In the genomic region with DNA sequence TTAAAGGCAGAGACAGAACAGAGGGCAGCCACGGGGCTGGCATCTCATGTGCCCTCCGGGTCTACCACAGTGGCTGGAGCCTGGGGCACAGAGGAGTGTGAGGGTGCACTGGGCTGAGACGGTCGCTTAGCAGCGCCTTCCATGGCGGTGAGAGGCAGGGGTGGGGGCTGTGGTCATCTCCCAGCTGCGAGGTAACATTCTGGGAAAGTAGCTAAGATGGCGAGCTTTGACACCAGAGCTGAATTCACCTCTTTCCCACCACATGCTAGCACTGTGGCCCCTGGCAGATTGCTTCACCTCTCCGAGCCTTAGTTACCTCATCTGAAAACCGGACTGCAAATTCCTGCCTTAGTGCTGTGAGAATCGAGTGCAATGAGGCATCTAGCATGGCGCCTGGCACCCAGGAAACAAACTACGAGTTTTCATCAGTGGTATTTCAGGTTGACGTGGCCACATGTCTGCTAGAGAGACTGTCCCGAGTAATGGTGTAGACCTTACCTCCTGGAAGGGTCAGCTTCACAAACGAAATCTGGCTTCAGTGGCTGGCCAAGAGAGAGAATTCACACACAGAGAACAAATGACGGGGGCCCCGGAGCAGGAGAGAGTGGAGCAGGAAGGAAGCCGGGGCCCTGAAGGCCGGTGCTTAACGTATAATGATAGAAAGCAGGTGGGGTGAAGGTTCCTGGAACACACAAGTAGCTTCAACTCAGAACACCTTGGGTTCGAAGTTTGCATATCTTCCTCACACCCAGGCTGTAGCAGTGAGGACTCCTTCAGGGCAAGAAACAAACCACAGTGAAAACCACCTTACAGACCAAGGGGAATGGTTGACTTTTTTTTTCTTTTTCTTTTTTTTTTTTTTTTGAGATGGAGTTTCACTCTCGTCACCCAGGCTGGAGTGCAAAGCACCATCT, we compare ENCODE assay signal across 8 cellular contexts. TPM values are rescaled to one million over a fixed set of nuclear protein-coding genes. Genes with fewer than 3 reads are reported as not detected.
DNase-seq lines count a peak whose midpoint lies in the region; TF ChIP-seq lines count a peak whose summit lies in the region.

No MANE protein-coding gene starts in this region.

- H3K4me1 ChIP-seq in Peyer's patch, result peaks cover 0 to 24% (median 3%) of the 10 kb centered on the region in 4 donors
- peaks cover 78% of the 10 kb centered on the region for H3K4me1 ChIP-seq in effector memory CD4-positive, alpha-beta T cell (ENCODE audit: control insufficient read depth, insufficient read depth, low read length, poor library complexity, severe bottlenecking)

- peaks cover 2% of the 10 kb centered on the region for H3K27me3 Mint-ChIP-seq in HFFc6 (ENCODE audit: insufficient read depth)

- peaks cover 8% of the 10 kb centered on the region for H3K36me3 Mint-ChIP-seq in HFFc6 (ENCODE audit: low read depth)

- peak; percentile 57 for DNase-seq in stimulated activated CD4-positive, alpha-beta T cell treated with anti-CD3 and anti-CD28 coated beads, Interleukin-15, amount 100 ng/mL, for 24 hours
- no peak for DNase-seq in stimulated activated CD4-positive, alpha-beta T cell treated with anti-CD3 and anti-CD28 coated beads, Interleukin-12 subunit alpha, Interleukin-12 subunit beta, amount 100 ng/mL, for 4 hours
- peak in 2 of 3 donors; percentile 76 to 80 for DNase-seq in Peyer's patch
- DNase-seq in effector memory CD4-positive, alpha-beta T cell, result no peak
- DNase-seq in SKM-1 treated with dmso at 0.1 percent for 144 hours (lab: John Stamatoyannopoulos, UW; ENCODE audit: unreplicated experiment), result no peak
- no peak for DNase-seq in HFFc6
- DNase-seq in coronary artery (ENCODE audit: low spot score), result no peak
- DNase-seq in caudate nucleus (lab: John Stamatoyannopoulos, UW), result no peak

- no peak for TF ChIP-seq CTCF in Peyer's patch (IDR thresholded peaks at IDR 0.05)
- no peak for TF ChIP-seq CTCF in HFFc6 (IDR thresholded peaks at IDR 0.05)
- no peak for TF ChIP-seq CTCF in coronary artery (IDR thresholded peaks at IDR 0.05)

- no peaks in the 10 kb centered on the region for H3K27me3 ChIP-seq in Peyer's patch
- no peaks in the 10 kb centered on the region for H3K27me3 ChIP-seq in effector memory CD4-positive, alpha-beta T cell (replicated peaks; ENCODE audit: control insufficient read depth, insufficient read depth, low read length, poor library complexity, severe bottlenecking)

- H3K36me3 ChIP-seq in Peyer's patch, result no peaks in the 10 kb centered on the region
- H3K36me3 ChIP-seq in effector memory CD4-positive, alpha-beta T cell (ENCODE audit: control insufficient read depth, insufficient read depth, low read length), result no peaks in the 10 kb centered on the region

- no peaks in the 10 kb centered on the region for H3K9me3 Mint-ChIP-seq in HFFc6

- H3K27ac Mint-ChIP-seq in HFFc6, result no peak overlapping the region

- H3K9me3 ChIP-seq in Peyer's patch, result no peaks in the 10 kb centered on the region
- H3K9me3 ChIP-seq in effector memory CD4-positive, alpha-beta T cell (ENCODE audit: control insufficient read depth, low read length), result no peaks in the 10 kb centered on the region

- no peak overlapping the region for H3K4me3 Mint-ChIP-seq in HFFc6

- H3K4me3 ChIP-seq in Peyer's patch (peak overlapping the region; percentile 14 to 45 (median 28)), coronary artery (no peak overlapping the region)
- H3K4me3 ChIP-seq in effector memory CD4-positive, alpha-beta T cell (ENCODE audit: insufficient read depth, low read depth, low read length, poor library complexity, severe bottlenecking), result peak overlapping the region; percentile 51

- TF ChIP-seq POLR2A in Peyer's patch (IDR thresholded peaks at IDR 0.05), result no peak

- H3K27ac ChIP-seq in Peyer's patch, result peak overlapping the region; percentile 53 to 84 (median 74)
- H3K27ac ChIP-seq in effector memory CD4-positive, alpha-beta T cell (ENCODE audit: insufficient read depth, low read length, poor library complexity, severe bottlenecking), result peak overlapping the region; percentile 80
- no peak overlapping the region for H3K27ac ChIP-seq in coronary artery
- no peak overlapping the region for H3K27ac ChIP-seq in caudate nucleus (ENCODE audit: low read depth, low read length)

- peaks cover 14% of the 10 kb centered on the region for H3K4me1 Mint-ChIP-seq in HFFc6 (ENCODE audit: low read depth)

RNA-seq across cellular contexts. Expression of gene RFLNB, which starts 29.2 kb away (rescaled TPM):
- total RNA-seq in Peyer's patch, result 10 to 100 TPM in 1 of 4 donors, 1 to 10 TPM in 3; 3.6 to 19.8 (median 6.2) TPM
- total RNA-seq in HFFc6 (2021; fragmentation: NEBNext Ultra II Directional; extraction: Animal tissue kit (Norgen Biotek cat#: 25700)), result 10 to 100 TPM; 73.8 to 87.2 (median 79.5) TPM

Comparison
In these comparisons a context has a peak if more than half of its experiments do, and no peak if none do; other contexts are left out.
1. DNase-seq: peak in stimulated activated CD4-positive, alpha-beta T cell treated with anti-CD3 and anti-CD28 coated beads, Interleukin-15, amount 100 ng/mL, for 24 hours (single experiment) and Peyer's patch (2 of 3); none in stimulated activated CD4-positive, alpha-beta T cell treated with anti-CD3 and anti-CD28 coated beads, Interleukin-12 subunit alpha, Interleukin-12 subunit beta, amount 100 ng/mL, for 4 hours (single experiment), effector memory CD4-positive, alpha-beta T cell (0 of 3), SKM-1 treated with dmso at 0.1 percent for 144 hours (single experiment), HFFc6 (single experiment), coronary artery (single experiment) and caudate nucleus (0 of 61).
2. H3K27ac ChIP-seq: peak in Peyer's patch (4 of 4) and effector memory CD4-positive, alpha-beta T cell (single experiment); none in coronary artery (0 of 2) and caudate nucleus (single experiment).